In the genomic region with DNA sequence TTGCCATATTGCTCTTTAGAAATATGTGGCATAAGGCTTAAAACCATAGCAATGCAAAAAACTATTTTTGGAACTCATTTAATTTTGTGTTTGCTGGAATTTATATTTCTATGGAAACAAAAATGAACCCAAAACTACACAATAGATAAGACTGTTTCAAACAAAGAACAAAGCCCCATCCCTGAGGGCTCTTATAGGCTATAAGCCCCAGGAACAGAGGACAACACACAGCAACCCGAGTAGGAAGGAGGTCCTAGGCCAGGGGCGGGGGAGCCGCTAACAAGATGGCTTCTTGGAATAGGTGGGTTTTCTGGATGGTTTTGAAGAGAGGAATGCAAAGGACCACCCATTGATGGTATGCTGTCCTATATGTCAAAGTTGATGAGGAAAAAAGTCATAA, we compare ENCODE assay signal across 29 cellular contexts. TPM values are rescaled to one million over a fixed set of nuclear protein-coding genes. Genes with fewer than 3 reads are reported as not detected.
"Had no signal": no experiment of that assay in that cellular context is flagged by ENCODE, and none has a peak within 500 bp of the region (broad histone marks: within the 10 kb centered on the region; RNA-seq: fewer than 3 reads in every experiment).

No MANE protein-coding gene starts in this region.

- ATAC-seq: activated CD8-positive, alpha-beta T cell treated with anti-CD3 and anti-CD28 coated beads for 36 hours; activated T-cell treated with anti-CD3 and anti-CD28 coated beads, Interleukin-2, amount 50 U/mL, for 4 hours; activated T-helper 17 cell treated with anti-CD3 and anti-CD28 coated beads, Interleukin-2, amount 50 U/mL, for 72 hours had no signal

- H3K4me1 ChIP-seq: esophagus squamous epithelium had no signal

- H3K9me3 ChIP-seq: esophagus squamous epithelium had no signal

- FAIRE-seq: astrocyte, bronchial epithelial cell, colon, endometrium, endothelial cell of umbilical vein, frontal cortex had no signal

- H3K27ac ChIP-seq: brain microvascular endothelial cell, epithelial cell of prostate, esophagus squamous epithelium had no signal

- DNase-seq: activated CD4-positive, alpha-beta T cell treated with anti-CD3 and anti-CD28 coated beads for 4 hours; activated CD4-positive, alpha-beta T cell treated with anti-CD3 and anti-CD28 coated beads, Interleukin-2, amount 10 ng/mL, durations not matched to agents 7 days and 5 days; activated CD4-positive, alpha-beta T cell treated with anti-CD3 and anti-CD28 coated beads, Interleukin-2, amount 50 U/mL, for 4 hours; activated CD4-positive, CD25-positive, alpha-beta regulatory T cell; activated CD4-positive, CD25-positive, alpha-beta regulatory T cell treated with anti-CD3 and anti-CD28 coated beads, Interleukin-2, amount 50 U/mL, for 72 hours; activated CD8-positive, alpha-beta memory T cell treated with anti-CD3 and anti-CD28 coated beads for 24 hours; activated CD8-positive, alpha-beta T cell treated with anti-CD3 and anti-CD28 coated beads for 36 hours; activated effector memory CD4-positive, alpha-beta T cell treated with Interleukin-2 at 50 U/mL for 16 hours; activated gamma-delta T cell treated with Interleukin-2 at 50 U/mL for 16 hours; activated naive CD4-positive, alpha-beta T cell treated with anti-CD3 and anti-CD28 coated beads, Interleukin-2, amount 50 U/mL, for 16 hours; activated naive CD4-positive, alpha-beta T cell treated with Interleukin-2 at 50 U/mL for 16 hours; activated T-cell treated with anti-CD3 and anti-CD28 coated beads, Interleukin-2, amount 50 U/mL, for 4 hours; amniotic stem cell; anterior cingulate cortex; brain microvascular endothelial cell; effector CD8-positive, alpha-beta T cell; esophagus squamous epithelium; head of caudate nucleus; T-helper 2 cell had no signal

- H3K4me3 ChIP-seq: esophagus squamous epithelium had no signal

- H3K27me3 ChIP-seq: brain microvascular endothelial cell, esophagus squamous epithelium had no signal

- H3K36me3 ChIP-seq: brain microvascular endothelial cell, esophagus squamous epithelium had no signal

RNA-seq across cellular contexts. Expression of gene COL28A1, which starts 8.6 kb away (rescaled TPM):
- total RNA-seq: activated CD4-positive, alpha-beta T cell treated with anti-CD3 and anti-CD28 coated beads, Interleukin-2, amount 10 ng/mL, durations not matched to agents 7 days and 5 days; activated CD8-positive, alpha-beta T cell treated with anti-CD3 and anti-CD28 coated beads for 36 hours; bronchial epithelial cell; dermis microvascular lymphatic vessel endothelial cell; endothelial cell of umbilical vein; T-helper 1 cell treated with Interleukin-12 subunit alpha and Interleukin-12 subunit beta and Interleukin-4 antibody, amounts not matched to agents 30 ng/mL and 1 ng/mL, for 36 hours had no signal
- polyA plus RNA-seq: endothelial cell of umbilical vein had no signal
